ENCODE assay signal across 25 cellular contexts in the genomic region with DNA sequence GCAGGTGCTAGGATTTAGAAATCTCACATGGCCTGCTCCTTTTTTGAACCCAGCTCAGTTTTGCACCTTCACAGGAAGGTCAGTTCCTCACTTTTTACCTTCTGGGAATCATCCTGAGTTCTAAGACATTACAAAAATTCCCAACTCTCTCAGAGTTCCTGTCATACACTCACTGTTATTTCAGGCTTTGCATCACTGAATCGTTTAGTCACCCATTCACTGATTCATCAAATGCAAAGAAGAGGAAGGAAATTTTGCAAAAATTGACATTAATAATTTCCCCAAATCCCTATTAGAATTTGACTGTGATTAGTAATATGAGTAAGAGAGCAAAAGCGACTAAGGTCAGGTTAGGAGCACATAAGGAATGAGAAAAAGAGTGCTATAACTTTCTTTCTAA.
DNase-seq lines count a peak whose midpoint lies in the region; ATAC-seq, FAIRE-seq and TF ChIP-seq lines count a peak whose summit lies in the region.
"Had no signal": no experiment of that assay in that cellular context is flagged by ENCODE, and none has a peak within 500 bp of the region (broad histone marks: within the 10 kb centered on the region; RNA-seq: fewer than 3 reads in every experiment).

No MANE protein-coding gene starts in this region.

- no peak overlapping the region for H2BK15ac ChIP-seq in IMR-90 (ENCODE audit: low read depth, low read length)

- no peak overlapping the region for H3K27ac Mint-ChIP-seq in activated CD4-positive, alpha-beta memory T cell treated with anti-CD3 and anti-CD28 coated beads, Interleukin-2, amount 10 ng/mL, durations not matched to agents 7 days and 5 days
- H3K27ac Mint-ChIP-seq: activated CD4-positive, alpha-beta T cell treated with anti-CD3 and anti-CD28 coated beads for 36 hours; activated naive CD4-positive, alpha-beta T cell treated with anti-CD3 and anti-CD28 coated beads, Interleukin-2, amount 10 ng/mL, durations not matched to agents 7 days and 5 days; activated T-cell treated with anti-CD3 and anti-CD28 coated beads, Interleukin-2, amount 50 U/mL, for 72 hours; memory B cell had no signal

- H2BK5ac ChIP-seq in IMR-90 (ENCODE audit: low read depth, low read length, poor library complexity, severe bottlenecking), result peak overlapping the region; percentile 70

- no peak overlapping the region for H3K4me3 ChIP-seq in IMR-90 (ENCODE audit: insufficient read depth, low read depth, low read length)
- no peak overlapping the region for H3K4me3 ChIP-seq in mammary epithelial cell (replicated peaks in 1 of 3; ENCODE audit: insufficient read depth in 1 of 3, low read depth in 2 of 3, low read length in 3 of 3)
- no peak overlapping the region for H3K4me3 ChIP-seq in OCI-LY7 (ENCODE audit: low read depth, low read length, poor library complexity, severe bottlenecking)
- H3K4me3 ChIP-seq in HepG2 (replicated peaks in 1 of 3; ENCODE audit: insufficient read depth in 1 of 3, low read depth in 2 of 3, low read length in 3 of 3), result no peak overlapping the region
- H3K4me3 ChIP-seq: GM12878, right atrium auricular region had no signal

- H3K79me2 ChIP-seq in mammary epithelial cell (ENCODE audit: insufficient read depth, low read length), result no peaks in the 10 kb centered on the region
- no peaks in the 10 kb centered on the region for H3K79me2 ChIP-seq in OCI-LY7 (ENCODE audit: insufficient read depth, low read depth, low read length)
- H3K79me2 ChIP-seq in HepG2 (ENCODE audit: insufficient read depth, low read length), result no peaks in the 10 kb centered on the region

- H3K56ac ChIP-seq in IMR-90 (ENCODE audit: extremely low read depth, insufficient read depth, low read length), result no peak overlapping the region

- no peak overlapping the region for H2BK120ac ChIP-seq in IMR-90 (ENCODE audit: low read depth, low read length)

- no peaks in the 10 kb centered on the region for H3K79me1 ChIP-seq in IMR-90 (ENCODE audit: low read depth in 1 of 2, low read length in 2 of 2)

- no peak overlapping the region for H4K8ac ChIP-seq in IMR-90 (ENCODE audit: low read depth in 2 of 2, low read length in 2 of 2)

- H3K36me3 ChIP-seq in IMR-90 (ENCODE audit: control insufficient read depth, insufficient read depth, low read length), result no peaks in the 10 kb centered on the region
- no peaks in the 10 kb centered on the region for H3K36me3 ChIP-seq in mammary epithelial cell (ENCODE audit: insufficient read depth, low read length)
- no peaks in the 10 kb centered on the region for H3K36me3 ChIP-seq in OCI-LY7 (ENCODE audit: insufficient read depth, low read length)
- no peaks in the 10 kb centered on the region for H3K36me3 ChIP-seq in HepG2 (replicated peaks in 1 of 2; ENCODE audit: control insufficient read depth in 1 of 2, insufficient read depth in 2 of 2, low read length in 2 of 2)
- H3K36me3 ChIP-seq: right atrium auricular region had no signal

- CTCF ChIA-PET in IMR-90 (lab: Yijun Ruan, JAX) (interaction anchor here (0.5 kb wide), 1 partner anchor 148 kb away, joined by 3 read pairs; no protein-coding TSS in a partner anchor), mammary epithelial cell (lab: Charles Lee; ENCODE audit: low non-redundant PET) (no interaction called here), OCI-LY7 (lab: Charles Lee; ENCODE audit: unreplicated experiment) (no interaction called here), HepG2 (lab: Yijun Ruan, JAX; ENCODE audit: low intra/inter-chr PET ratio, low total read pairs) (no interaction called here)
- CTCF ChIA-PET in activated CD4-positive, alpha-beta memory T cell treated with anti-CD3 and anti-CD28 coated beads, Interleukin-2, amount 10 ng/mL, durations not matched to agents 7 days and 5 days (lab: Charles Lee), result no interaction called here

- H3K27me3 Mint-ChIP-seq in activated CD4-positive, alpha-beta memory T cell treated with anti-CD3 and anti-CD28 coated beads, Interleukin-2, amount 10 ng/mL, durations not matched to agents 7 days and 5 days, result no peaks in the 10 kb centered on the region
- H3K27me3 Mint-ChIP-seq: activated naive CD4-positive, alpha-beta T cell treated with anti-CD3 and anti-CD28 coated beads, Interleukin-2, amount 10 ng/mL, durations not matched to agents 7 days and 5 days; memory B cell had no signal

- TF ChIP-seq CTCF in IMR-90 (conservative IDR thresholded peaks at IDR 0.05; ENCODE audit: low read depth, low read length) (no peak), mammary epithelial cell (conservative IDR thresholded peaks at IDR 0.05 in 1 of 2, IDR thresholded peaks at IDR 0.05 in 1 of 2; ENCODE audit: extremely low read depth in 1 of 2, insufficient read depth in 1 of 2, low read depth in 1 of 2, low read length in 2 of 2) (no peak), OCI-LY7 (conservative IDR thresholded peaks at IDR 0.05; ENCODE audit: low read length) (no peak), HepG2 (CRISPR knock-in tag; IDR thresholded peaks at IDR 0.05) (no peak)

- no peaks in the 10 kb centered on the region for H4K20me1 ChIP-seq in IMR-90 (ENCODE audit: insufficient read depth, low read length)
- H4K20me1 ChIP-seq in mammary epithelial cell (ENCODE audit: insufficient read depth, low read length), result no peaks in the 10 kb centered on the region
- 0 out of 2 replicates have a peak, but pooled peaks cover 4% of the 10 kb centered on the region for H4K20me1 ChIP-seq in OCI-LY7 (ENCODE audit: insufficient read depth, low read length)
- no peaks in the 10 kb centered on the region for H4K20me1 ChIP-seq in HepG2 (ENCODE audit: insufficient read depth, low read length)

- H3K9ac ChIP-seq in IMR-90 (ENCODE audit: low read depth, low read length) (no peak overlapping the region), mammary epithelial cell (ENCODE audit: insufficient read depth, low read length) (no peak overlapping the region), HepG2 (ENCODE audit: insufficient read depth, low read depth, low read length) (no peak overlapping the region)
- H3K9ac ChIP-seq: KMS-11 had no signal

- H2AK5ac ChIP-seq in IMR-90 (ENCODE audit: low read depth, low read length), result no peak overlapping the region

- TF ChIP-seq RAD21 in IMR-90 (IDR thresholded peaks at IDR 0.05; ENCODE audit: low read length), result no peak
- no peak for TF ChIP-seq RAD21 in HepG2 (CRISPR knock-in tag; IDR thresholded peaks at IDR 0.05)

- H3K27ac ChIP-seq in IMR-90 (ENCODE audit: insufficient read depth, low read length) (no peak overlapping the region), mammary epithelial cell (ENCODE audit: insufficient read depth, low read depth, low read length) (no peak overlapping the region), OCI-LY7 (ENCODE audit: low read depth, low read length, poor library complexity, severe bottlenecking) (no peak overlapping the region), HepG2 (ENCODE audit: extremely low read length, insufficient read depth, low read length) (no peak overlapping the region)
- H3K27ac ChIP-seq: KMS-11, right atrium auricular region had no signal

- no peak overlapping the region for H3K18ac ChIP-seq in IMR-90 (ENCODE audit: low read depth, low read length)

- in situ Hi-C loops in IMR-90 (cut with MboI; ENCODE audit: low sequenced_read_pairs), result no loop called here
- in situ Hi-C loops in mammary epithelial cell (cut with MboI; ENCODE audit: low sequenced_read_pairs in 2 of 2), result no loop called here
- in situ Hi-C loops in HepG2 (cut with HindIII; ENCODE audit: extremely low pct_ligation_motif_present, low pct_unique_long_range_greater_than_20kb), result no loop called here

- dilution Hi-C loops in IMR-90 (cut with HindIII; ENCODE audit: low sequenced_read_pairs, unreplicated experiment) (no loop called here), mammary epithelial cell (cut with HindIII; ENCODE audit: low sequenced_read_pairs) (no loop called here)

- no peak overlapping the region for H3K23ac ChIP-seq in IMR-90 (ENCODE audit: low read depth, low read length)

- DNase-seq in AG08396 (ENCODE audit: low spot score) (peak; percentile 11), IMR-90 (peak; percentile 64), mammary epithelial cell (peak; percentile 3), hepatic stellate cell (ENCODE audit: low spot score) (peak; percentile 12), OCI-LY7 (ENCODE audit: low spot score) (no peak), HuH-7 (ENCODE audit: low spot score) (no peak), HepG2 (ENCODE audit: low spot score) (no peak)
- no peak for DNase-seq in activated CD4-positive, alpha-beta memory T cell treated with anti-CD3 and anti-CD28 coated beads, Interleukin-2, amount 10 ng/mL, durations not matched to agents 7 days and 5 days
- DNase-seq: activated CD4-positive, alpha-beta T cell treated with anti-CD3 and anti-CD28 coated beads for 36 hours; activated naive CD4-positive, alpha-beta T cell treated with anti-CD3 and anti-CD28 coated beads, Interleukin-2, amount 10 ng/mL, durations not matched to agents 7 days and 5 days; activated T-cell treated with anti-CD3 and anti-CD28 coated beads, Interleukin-2, amount 50 U/mL, for 72 hours; DMS 273 treated with DMSO at 0.1 percent for 48 hours; foreskin melanocyte; GOT3; kidney; NCI-H2029; NCI-H446 treated with DMSO at 0.1 percent for 48 hours; occipital lobe; stimulated activated CD4-positive, alpha-beta T cell treated with anti-CD3 and anti-CD28 coated beads, Interleukin-15, amount 100 ng/mL, for 24 hours had no signal

- H4K5ac ChIP-seq in IMR-90 (ENCODE audit: low read depth, low read length), result no peak overlapping the region

- H2AK9ac ChIP-seq in IMR-90 (replicated peaks; ENCODE audit: low read depth, low read length, poor library complexity), result no peak overlapping the region

- H3K9me3 Mint-ChIP-seq in activated CD4-positive, alpha-beta memory T cell treated with anti-CD3 and anti-CD28 coated beads, Interleukin-2, amount 10 ng/mL, durations not matched to agents 7 days and 5 days, result no peaks in the 10 kb centered on the region
- H3K9me3 Mint-ChIP-seq: activated naive CD4-positive, alpha-beta T cell treated with anti-CD3 and anti-CD28 coated beads, Interleukin-2, amount 10 ng/mL, durations not matched to agents 7 days and 5 days; activated T-cell treated with anti-CD3 and anti-CD28 coated beads, Interleukin-2, amount 50 U/mL, for 72 hours; memory B cell had no signal

- no peaks in the 10 kb centered on the region for H3K9me3 ChIP-seq in IMR-90 (ENCODE audit: control insufficient read depth, insufficient read depth, low read length)
- no peaks in the 10 kb centered on the region for H3K9me3 ChIP-seq in mammary epithelial cell (replicated peaks; ENCODE audit: insufficient read depth, low read length)
- no peaks in the 10 kb centered on the region for H3K9me3 ChIP-seq in OCI-LY7 (ENCODE audit: low read length)
- no peaks in the 10 kb centered on the region for H3K9me3 ChIP-seq in HepG2 (ENCODE audit: low read length)
- H3K9me3 ChIP-seq: right atrium auricular region had no signal

- H2AFZ ChIP-seq in IMR-90 (replicated peaks; ENCODE audit: low read length, poor library complexity) (no peak overlapping the region), mammary epithelial cell (ENCODE audit: low read depth, low read length) (no peak overlapping the region), OCI-LY7 (ENCODE audit: low read length) (no peak overlapping the region), HepG2 (ENCODE audit: low read length) (no peak overlapping the region)

- H3K9me2 ChIP-seq in OCI-LY7 (ENCODE audit: insufficient read depth, low read length), result no peaks in the 10 kb centered on the region

- no peaks in the 10 kb centered on the region for H3K36me3 Mint-ChIP-seq in activated CD4-positive, alpha-beta memory T cell treated with anti-CD3 and anti-CD28 coated beads, Interleukin-2, amount 10 ng/mL, durations not matched to agents 7 days and 5 days (ENCODE audit: low read depth)
- H3K36me3 Mint-ChIP-seq: activated naive CD4-positive, alpha-beta T cell treated with anti-CD3 and anti-CD28 coated beads, Interleukin-2, amount 10 ng/mL, durations not matched to agents 7 days and 5 days; memory B cell had no signal

- H3K4me2 ChIP-seq in IMR-90 (ENCODE audit: low read depth, low read length), result no peak overlapping the region; the same call in 1 of the 2 replicates
- H3K4me2 ChIP-seq in mammary epithelial cell (ENCODE audit: insufficient read depth, low read depth, low read length), result no peak overlapping the region
- H3K4me2 ChIP-seq in OCI-LY7 (ENCODE audit: low read length), result no peak overlapping the region
- H3K4me2 ChIP-seq in HepG2 (ENCODE audit: low read depth, low read length), result no peak overlapping the region
- H3K4me2 ChIP-seq: KMS-11 had no signal

- no peak overlapping the region for H3K4me3 Mint-ChIP-seq in activated CD4-positive, alpha-beta memory T cell treated with anti-CD3 and anti-CD28 coated beads, Interleukin-2, amount 10 ng/mL, durations not matched to agents 7 days and 5 days
- H3K4me3 Mint-ChIP-seq: activated CD4-positive, alpha-beta T cell treated with anti-CD3 and anti-CD28 coated beads for 36 hours; activated naive CD4-positive, alpha-beta T cell treated with anti-CD3 and anti-CD28 coated beads, Interleukin-2, amount 10 ng/mL, durations not matched to agents 7 days and 5 days; activated T-cell treated with anti-CD3 and anti-CD28 coated beads, Interleukin-2, amount 50 U/mL, for 72 hours; memory B cell had no signal

- TF ChIP-seq EP300 in HepG2 (IDR thresholded peaks at IDR 0.05; ENCODE audit: low read depth in 2 of 2, low read length in 2 of 2) (no peak), HepG2 (CRISPR knock-in tag; IDR thresholded peaks at IDR 0.05; ENCODE audit: borderline replicate concordance) (no peak)

- ATAC-seq in IMR-90 (ENCODE audit: low read depth) (no peak), HepG2 (no peak)
- ATAC-seq: activated CD4-positive, alpha-beta T cell treated with anti-CD3 and anti-CD28 coated beads for 36 hours; activated T-cell treated with anti-CD3 and anti-CD28 coated beads, Interleukin-2, amount 50 U/mL, for 72 hours; GM12878 had no signal

- H2BK20ac ChIP-seq in IMR-90 (ENCODE audit: low read depth, low read length), result no peak overlapping the region

- H3K14ac ChIP-seq in IMR-90 (replicated peaks; ENCODE audit: low read depth, low read length), result no peak overlapping the region

- H3K4me1 ChIP-seq in IMR-90 (ENCODE audit: control insufficient read depth, insufficient read depth, low read length) (peaks cover 2% of the 10 kb centered on the region; the same call in 1 of the 2 replicates), mammary epithelial cell (ENCODE audit: insufficient read depth, low read length) (no peaks in the 10 kb centered on the region), OCI-LY7 (ENCODE audit: insufficient read depth, low read length, poor library complexity, severe bottlenecking) (no peaks in the 10 kb centered on the region), HepG2 (ENCODE audit: insufficient read depth, low read length) (0 out of 2 replicates have a peak, but pooled peaks cover 5% of the 10 kb centered on the region)
- H3K4me1 ChIP-seq: right atrium auricular region had no signal

- intact Hi-C loops in IMR-90 (cut with micrococcal nuclease) (no loop called here), mammary epithelial cell (cut with micrococcal nuclease) (no loop called here), OCI-LY7 (cut with micrococcal nuclease; ENCODE audit: unreplicated experiment) (no loop called here), HepG2 (cut with micrococcal nuclease; ENCODE audit: unreplicated experiment) (no loop called here)

- WGBS in IMR-90 (ENCODE audit: extremely low coverage in 2 of 2, insufficient read length in 1 of 2), 2 experiments, result no CpG with 5 or more reads among the region's 2 CpGs
- WGBS in mammary epithelial cell (ENCODE audit: low coverage, missing lambda C conversion rate), result 79% methylated on average over 2 of the region's 2 CpGs
- 3% methylated on average over 2 of the region's 2 CpGs for WGBS in HepG2 (ENCODE audit: low lambda C conversion rate)

- no peak for FAIRE-seq in HepG2 (lab: Jason Lieb, UNC)
- FAIRE-seq: colon, GM12878, kidney, TTC549 had no signal

- no peaks in the 10 kb centered on the region for H3K4me1 Mint-ChIP-seq in activated CD4-positive, alpha-beta memory T cell treated with anti-CD3 and anti-CD28 coated beads, Interleukin-2, amount 10 ng/mL, durations not matched to agents 7 days and 5 days
- H3K4me1 Mint-ChIP-seq: activated CD4-positive, alpha-beta T cell treated with anti-CD3 and anti-CD28 coated beads for 36 hours; activated naive CD4-positive, alpha-beta T cell treated with anti-CD3 and anti-CD28 coated beads, Interleukin-2, amount 10 ng/mL, durations not matched to agents 7 days and 5 days; memory B cell had no signal

- BruUV-seq in IMR-90 (replicated peaks; lab: Mats Ljungman, UMichigan) (no TSS peak), mammary epithelial cell (replicated peaks; lab: Mats Ljungman, UMichigan) (no TSS peak), OCI-LY7 (replicated peaks; lab: Mats Ljungman, UMichigan) (no TSS peak), HepG2 (replicated peaks; lab: Mats Ljungman, UMichigan) (no TSS peak)

- H3K4ac ChIP-seq in IMR-90 (ENCODE audit: low read depth, low read length), result no peak overlapping the region

- H3K9me1 ChIP-seq in IMR-90 (ENCODE audit: insufficient read depth, low read length), result no peaks in the 10 kb centered on the region

- POLR2A ChIA-PET in IMR-90 (lab: Charles Lee; ENCODE audit: unreplicated experiment), result no interaction called here
- POLR2A ChIA-PET in activated CD4-positive, alpha-beta memory T cell treated with anti-CD3 and anti-CD28 coated beads, Interleukin-2, amount 10 ng/mL, durations not matched to agents 7 days and 5 days (lab: Charles Lee), result no interaction called here
- POLR2A ChIA-PET in OCI-LY7 (lab: Charles Lee), result interaction anchor here (0.7 kb wide), 1 partner anchor 1217 kb away, joined by 4 read pairs; no protein-coding TSS in a partner anchor
- POLR2A ChIA-PET in HepG2 (lab: Yijun Ruan, JAX), result no interaction called here

- TF ChIP-seq POLR2A in IMR-90 (IDR thresholded peaks at IDR 0.05; ENCODE audit: low read depth, low read length), result no peak
- no peak for TF ChIP-seq POLR2A in HepG2 (IDR thresholded peaks at IDR 0.05; ENCODE audit: insufficient read depth in 1 of 2, low read depth in 2 of 2, low read length in 2 of 2)

- H3K27me3 ChIP-seq in IMR-90 (ENCODE audit: control insufficient read depth, insufficient read depth, low read length) (no peaks in the 10 kb centered on the region), mammary epithelial cell (ENCODE audit: insufficient read depth, low read length) (no peaks in the 10 kb centered on the region), HepG2 (ENCODE audit: control insufficient read depth in 1 of 2, insufficient read depth in 2 of 2, low read length in 2 of 2) (no peaks in the 10 kb centered on the region)
- H3K27me3 ChIP-seq: right atrium auricular region had no signal

- no peak overlapping the region for H4K91ac ChIP-seq in IMR-90 (ENCODE audit: insufficient read depth, low read depth, low read length)

Comparison
In these comparisons a context has a peak if more than half of its experiments do, and no peak if none do; other contexts are left out.
1. DNase-seq: peak in AG08396 (single experiment), IMR-90 (single experiment), mammary epithelial cell (single experiment) and hepatic stellate cell (single experiment); none in activated CD4-positive, alpha-beta memory T cell treated with anti-CD3 and anti-CD28 coated beads, Interleukin-2, amount 10 ng/mL, durations not matched to agents 7 days and 5 days (single experiment), OCI-LY7 (single experiment), HuH-7 (single experiment) and HepG2 (single experiment).